ENCODE assay signal across 19 cellular contexts in the genomic region with DNA sequence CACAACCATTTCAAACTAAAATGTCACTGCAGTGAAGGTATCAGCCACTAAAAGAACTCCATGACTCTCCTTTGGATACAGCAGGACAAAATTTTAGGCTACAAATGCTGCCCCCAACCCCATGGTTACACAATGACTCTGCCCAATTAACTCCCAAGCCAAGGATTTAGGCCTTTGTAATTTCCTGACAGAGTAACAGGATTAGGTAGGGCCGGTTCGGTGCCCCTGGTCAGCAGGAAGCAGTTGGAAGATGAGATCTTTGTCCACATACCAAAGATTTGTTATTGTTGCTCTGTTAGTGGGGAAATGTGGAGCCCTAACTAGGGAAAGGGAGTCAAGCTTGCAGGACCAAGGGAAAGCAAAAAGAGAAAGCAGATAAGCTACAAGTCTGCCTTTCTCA.
"Had no signal": no experiment of that assay in that cellular context is flagged by ENCODE, and none has a peak within 500 bp of the region (broad histone marks: within the 10 kb centered on the region; RNA-seq: fewer than 3 reads in every experiment).

No MANE protein-coding gene starts in this region.

- DNase-seq: activated CD4-positive, alpha-beta memory T cell treated with anti-CD3 and anti-CD28 coated beads for 36 hours; activated CD4-positive, alpha-beta T cell treated with anti-CD3 and anti-CD28 coated beads for 1 hour; activated CD8-positive, alpha-beta memory T cell treated with anti-CD3 and anti-CD28 coated beads, Interleukin-2, amount 10 ng/mL, durations not matched to agents 7 days and 5 days; activated effector memory CD4-positive, alpha-beta T cell treated with Interleukin-2 at 50 U/mL for 16 hours; activated T-cell treated with anti-CD3 and anti-CD28 coated beads, Interleukin-2, amount 50 U/mL, for 24 hours; caudate nucleus; cortex of kidney; effector memory CD8-positive, alpha-beta T cell; erythroblast; left colon; natural killer cell; occipital lobe; psoas muscle; spleen had no signal

- H3K9me3 ChIP-seq: gastroesophageal sphincter, psoas muscle, spleen had no signal

- H3K27me3 ChIP-seq: gastroesophageal sphincter, spleen had no signal

- H3K4me1 Mint-ChIP-seq: activated CD8-positive, alpha-beta memory T cell treated with anti-CD3 and anti-CD28 coated beads, Interleukin-2, amount 10 ng/mL, durations not matched to agents 7 days and 5 days; activated naive CD4-positive, alpha-beta T cell treated with anti-CD3 and anti-CD28 coated beads, Interleukin-2, amount 50 U/mL, for 24 hours; natural killer cell had no signal

- ATAC-seq: activated CD8-positive, alpha-beta memory T cell treated with anti-CD3 and anti-CD28 coated beads, Interleukin-2, amount 10 ng/mL, durations not matched to agents 7 days and 5 days; effector memory CD8-positive, alpha-beta T cell; gastroesophageal sphincter; left colon; natural killer cell; sciatic nerve; SK-N-SH treated with all-trans-retinoic acid at 6 μM for 48 hours had no signal

- H3K27ac Mint-ChIP-seq: activated CD4-positive, alpha-beta memory T cell treated with anti-CD3 and anti-CD28 coated beads for 36 hours; activated CD8-positive, alpha-beta memory T cell treated with anti-CD3 and anti-CD28 coated beads, Interleukin-2, amount 10 ng/mL, durations not matched to agents 7 days and 5 days; activated T-cell treated with anti-CD3 and anti-CD28 coated beads, Interleukin-2, amount 50 U/mL, for 24 hours; effector memory CD8-positive, alpha-beta T cell; natural killer cell had no signal

- H3K4me3 Mint-ChIP-seq: activated CD4-positive, alpha-beta memory T cell treated with anti-CD3 and anti-CD28 coated beads for 36 hours; activated CD8-positive, alpha-beta memory T cell treated with anti-CD3 and anti-CD28 coated beads, Interleukin-2, amount 10 ng/mL, durations not matched to agents 7 days and 5 days; activated naive CD4-positive, alpha-beta T cell treated with anti-CD3 and anti-CD28 coated beads, Interleukin-2, amount 50 U/mL, for 24 hours; activated T-cell treated with anti-CD3 and anti-CD28 coated beads, Interleukin-2, amount 50 U/mL, for 24 hours; effector memory CD8-positive, alpha-beta T cell; natural killer cell had no signal

- H3K4me3 ChIP-seq: gastroesophageal sphincter, psoas muscle, spleen had no signal

- H3K27me3 Mint-ChIP-seq: activated CD4-positive, alpha-beta memory T cell treated with anti-CD3 and anti-CD28 coated beads for 36 hours; activated naive CD4-positive, alpha-beta T cell treated with anti-CD3 and anti-CD28 coated beads, Interleukin-2, amount 50 U/mL, for 24 hours; activated T-cell treated with anti-CD3 and anti-CD28 coated beads, Interleukin-2, amount 50 U/mL, for 24 hours; effector memory CD8-positive, alpha-beta T cell had no signal

- H3K4me1 ChIP-seq: gastroesophageal sphincter had no signal

- H3K27ac ChIP-seq: psoas muscle, spleen, VCaP had no signal

- H3K36me3 ChIP-seq: gastroesophageal sphincter, spleen had no signal

- H3K9me3 Mint-ChIP-seq: activated CD4-positive, alpha-beta memory T cell treated with anti-CD3 and anti-CD28 coated beads for 36 hours; activated naive CD4-positive, alpha-beta T cell treated with anti-CD3 and anti-CD28 coated beads, Interleukin-2, amount 50 U/mL, for 24 hours; activated T-cell treated with anti-CD3 and anti-CD28 coated beads, Interleukin-2, amount 50 U/mL, for 24 hours; effector memory CD8-positive, alpha-beta T cell; natural killer cell had no signal

- H3K36me3 Mint-ChIP-seq: activated CD4-positive, alpha-beta memory T cell treated with anti-CD3 and anti-CD28 coated beads for 36 hours; activated CD8-positive, alpha-beta memory T cell treated with anti-CD3 and anti-CD28 coated beads, Interleukin-2, amount 10 ng/mL, durations not matched to agents 7 days and 5 days; activated naive CD4-positive, alpha-beta T cell treated with anti-CD3 and anti-CD28 coated beads, Interleukin-2, amount 50 U/mL, for 24 hours; natural killer cell had no signal
